ENCODE assay signal across 9 cellular contexts in the genomic region with DNA sequence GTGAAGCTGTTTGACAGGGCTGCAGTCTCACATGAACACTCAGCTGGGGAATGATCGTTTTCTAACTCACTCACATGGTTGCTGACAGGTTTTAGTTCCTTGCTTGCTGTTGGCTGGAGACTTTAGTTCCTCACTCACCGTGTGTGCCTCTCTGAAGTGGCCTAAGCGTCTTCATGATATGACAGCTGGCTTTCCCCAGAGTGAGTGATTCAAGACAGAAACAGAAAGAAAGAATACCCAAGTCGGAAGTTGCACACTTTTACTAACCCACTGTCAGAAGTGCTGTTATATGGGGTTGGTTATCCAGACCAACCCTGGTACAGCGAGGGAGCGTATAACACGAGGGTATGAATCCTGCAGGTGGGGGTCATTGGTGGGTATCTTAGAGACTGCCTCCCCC.
DNase-seq lines count a peak whose midpoint lies in the region; ATAC-seq and TF ChIP-seq lines count a peak whose summit lies in the region.
"Had no signal": no experiment of that assay in that cellular context is flagged by ENCODE, and none has a peak within 500 bp of the region (broad histone marks: within the 10 kb centered on the region; RNA-seq: fewer than 3 reads in every experiment).

No MANE protein-coding gene starts in this region.

- no peak for TF ChIP-seq EP300 in tibial nerve (IDR thresholded peaks at IDR 0.05)

- H3K14ac ChIP-seq in mesenchymal stem cell (ENCODE audit: low read length in 2 of 2) = peak overlapping the region in 1 of 2 experiments; percentile 12

- no peak overlapping the region for H3K4me2 ChIP-seq in mesenchymal stem cell (ENCODE audit: low read length, poor library complexity, severe bottlenecking)

- H3K9ac ChIP-seq in mesenchymal stem cell (ENCODE audit: low read length) = no peak overlapping the region

- TF ChIP-seq POLR2A in tibial nerve (IDR thresholded peaks at IDR 0.05) = no peak

- no peak overlapping the region for H2BK5ac ChIP-seq in mesenchymal stem cell (ENCODE audit: low read depth, low read length, poor library complexity, severe bottlenecking)

- H3K27me3 ChIP-seq in mesenchymal stem cell (ENCODE audit: control insufficient read depth in 1 of 2, insufficient read depth in 1 of 2, low read length in 2 of 2) (no peaks in the 10 kb centered on the region), right cardiac atrium (ENCODE audit: control insufficient read depth, insufficient read depth) (no peaks in the 10 kb centered on the region), tibial nerve (no peaks in the 10 kb centered on the region)

- peak overlapping the region in 1 of 2 experiments; percentile 45 for H2BK12ac ChIP-seq in mesenchymal stem cell (ENCODE audit: low read length in 2 of 2)

- peak overlapping the region; percentile 39 for H2BK15ac ChIP-seq in mesenchymal stem cell (ENCODE audit: low read depth, poor library complexity, severe bottlenecking)

- H4K8ac ChIP-seq in mesenchymal stem cell (ENCODE audit: low read length) = no peak overlapping the region

- no peaks in the 10 kb centered on the region for H3K9me3 ChIP-seq in mesenchymal stem cell (ENCODE audit: control insufficient read depth, low read length)
- H3K9me3 ChIP-seq in right cardiac atrium (ENCODE audit: control insufficient read depth, low read length) = no peaks in the 10 kb centered on the region
- no peaks in the 10 kb centered on the region for H3K9me3 ChIP-seq in tibial nerve

- no peak overlapping the region for H2AFZ ChIP-seq in mesenchymal stem cell (ENCODE audit: low read depth, low read length)

- H2AK5ac ChIP-seq in mesenchymal stem cell (ENCODE audit: low read length, severe bottlenecking) = no peak overlapping the region

- 92% methylated on average over 6 of the region's 7 CpGs for WGBS in mesenchymal stem cell
- 83% methylated on average over 7 of the region's 7 CpGs for WGBS in right cardiac atrium
- 78 to 79% methylated on average over 7 of the region's 7 CpGs for WGBS in tibial nerve, 2 donors

- H3K27ac ChIP-seq in mesenchymal stem cell (ENCODE audit: low read length, poor library complexity, severe bottlenecking) = no peak overlapping the region
- H3K27ac ChIP-seq in right cardiac atrium (ENCODE audit: low read length) = no peak overlapping the region
- H3K27ac ChIP-seq in tibial nerve = no peak overlapping the region
- H3K27ac ChIP-seq: epithelial cell of prostate had no signal

- H4K91ac ChIP-seq in mesenchymal stem cell (ENCODE audit: low read length) = no peak overlapping the region

- peak overlapping the region in 1 of 2 experiments; percentile 28 for H3K18ac ChIP-seq in mesenchymal stem cell (ENCODE audit: low read depth in 1 of 2, low read length in 2 of 2)

- H3K36me3 ChIP-seq in mesenchymal stem cell (ENCODE audit: control insufficient read depth in 1 of 2, insufficient read depth in 2 of 2, low read depth in 1 of 2, low read length in 2 of 2) (no peaks in the 10 kb centered on the region), tibial nerve (no peaks in the 10 kb centered on the region)

- intact Hi-C loops in right cardiac atrium (cut with DNase I) = no loop called here

- ATAC-seq in GM18870 (IDR thresholded peaks at IDR 0.05; ENCODE audit: unreplicated experiment) = peak; percentile 100
- ATAC-seq in HG02943 (IDR thresholded peaks at IDR 0.05; ENCODE audit: low read depth, unreplicated experiment) = peak; percentile 100
- no peak for ATAC-seq in right cardiac atrium

- H3K4me1 ChIP-seq in mesenchymal stem cell (ENCODE audit: control insufficient read depth, insufficient read depth, low read depth, low read length) (no peaks in the 10 kb centered on the region), right cardiac atrium (ENCODE audit: control insufficient read depth, insufficient read depth, low read length) (no peaks in the 10 kb centered on the region), tibial nerve (peaks cover 0 to 22% (median 4%) of the 10 kb centered on the region in 4 donors)

- H2BK120ac ChIP-seq in mesenchymal stem cell (ENCODE audit: low read depth, low read length) = no peak overlapping the region

- H3K4me3 ChIP-seq in mesenchymal stem cell (ENCODE audit: insufficient read depth in 1 of 2, low read depth in 1 of 2, low read length in 2 of 2) (no peak overlapping the region), right cardiac atrium (ENCODE audit: low read length) (no peak overlapping the region), tibial nerve (no peak overlapping the region)

- no peaks in the 10 kb centered on the region for H3K79me1 ChIP-seq in mesenchymal stem cell (replicated peaks; ENCODE audit: low read length, poor library complexity, severe bottlenecking)

- no peak for TF ChIP-seq CTCF in tibial nerve (IDR thresholded peaks at IDR 0.05)

- no peak overlapping the region for H3K23ac ChIP-seq in mesenchymal stem cell (ENCODE audit: low read length in 2 of 2)

- H3K4ac ChIP-seq in mesenchymal stem cell (ENCODE audit: low read depth in 1 of 2, low read length in 2 of 2) = no peak overlapping the region

- peak; percentile 81 for DNase-seq in SIG-M5 treated with dmso at 0.1 percent for 504 hours (lab: John Stamatoyannopoulos, UW; ENCODE audit: unreplicated experiment)
- DNase-seq in mesenchymal stem cell = no peak
- DNase-seq in NCI-H69 (lab: John Stamatoyannopoulos, UW) = no peak
- DNase-seq in NCI-H526 treated with DMSO at 0.1 percent for 48 hours (lab: John Stamatoyannopoulos, UW) = no peak
- DNase-seq in right cardiac atrium = no peak
- DNase-seq in tibial nerve (ENCODE audit: low spot score in 2 of 2) = no peak

Comparison
In these comparisons a context has a peak if more than half of its experiments do, and no peak if none do; other contexts are left out.
1. ATAC-seq: peak in GM18870 (single experiment) and HG02943 (single experiment); none in right cardiac atrium (0 of 2).